In the genomic region with DNA sequence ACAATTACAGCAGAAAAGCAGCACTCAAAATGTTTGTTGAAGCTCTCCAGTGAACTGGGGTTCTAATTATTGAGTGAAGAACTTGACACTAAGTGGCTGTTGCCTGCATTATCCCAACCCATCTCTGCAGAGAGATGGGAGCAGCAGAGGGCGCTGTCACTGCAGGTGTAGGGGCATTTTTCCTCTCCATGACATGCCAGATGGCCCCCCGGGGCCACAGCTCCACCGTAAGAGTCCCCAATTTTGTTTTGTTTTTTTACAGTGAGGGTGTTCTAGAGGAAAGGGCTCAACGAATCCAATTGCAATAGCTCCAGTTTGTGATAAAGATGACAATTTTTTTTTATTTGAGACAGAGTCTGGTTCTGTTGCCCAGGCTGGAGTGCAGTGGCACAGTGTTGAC, we compare ENCODE assay signal across 8 cellular contexts. TPM values are rescaled to one million over a fixed set of nuclear protein-coding genes. Genes with fewer than 3 reads are reported as not detected.
DNase-seq lines count a peak whose midpoint lies in the region; ATAC-seq, FAIRE-seq and TF ChIP-seq lines count a peak whose summit lies in the region.
"Had no signal": no experiment of that assay in that cellular context is flagged by ENCODE, and none has a peak within 500 bp of the region (broad histone marks: within the 10 kb centered on the region; RNA-seq: fewer than 3 reads in every experiment).

No MANE protein-coding gene starts in this region.

- 47 to 63% (median 49%) methylated on average over 4 of the region's 4 CpGs for WGBS in small intestine, 3 donors

- H3K4me3 Mint-ChIP-seq in central memory CD8-positive, alpha-beta T cell: peak overlapping the region; percentile 99

- no peaks in the 10 kb centered on the region for H3K4me1 ChIP-seq in small intestine (ENCODE audit: control insufficient read depth in 2 of 2, insufficient read depth in 1 of 2, low read depth in 1 of 2, low read length in 1 of 2)

- no peak overlapping the region for H3K27ac Mint-ChIP-seq in central memory CD8-positive, alpha-beta T cell (ENCODE audit: low read depth)

- no peaks in the 10 kb centered on the region for H3K9me3 ChIP-seq in small intestine (ENCODE audit: control insufficient read depth, low read depth)

- DNase-seq in GM12864 (ENCODE audit: low read depth) (no peak), SHP77 treated with DMSO at 0.1 percent for 48 hours (lab: John Stamatoyannopoulos, UW) (peak; percentile 16), small intestine (peak; percentile 49), GDM1 (lab: John Stamatoyannopoulos, UW) (no peak)
- peak in 1 of 2 donors; percentile 30 for DNase-seq in central memory CD8-positive, alpha-beta T cell (ENCODE audit: low spot score in 2 of 2)

- peaks cover 5% of the 10 kb centered on the region for H3K36me3 Mint-ChIP-seq in central memory CD8-positive, alpha-beta T cell (ENCODE audit: insufficient read depth)

- H3K27me3 Mint-ChIP-seq in central memory CD8-positive, alpha-beta T cell: no peaks in the 10 kb centered on the region

- peak; percentile 26 for ATAC-seq in HG03432 (IDR thresholded peaks at IDR 0.05; ENCODE audit: unreplicated experiment)
- no peak for ATAC-seq in central memory CD8-positive, alpha-beta T cell (replicated peaks; ENCODE audit: extremely low read depth, poor library complexity, severe bottlenecking)
- ATAC-seq in HG03097 (IDR thresholded peaks at IDR 0.05; ENCODE audit: low FRiP score, unreplicated experiment): no peak

- TF ChIP-seq CTCF in GM12864 (IDR thresholded peaks at IDR 0.05; ENCODE audit: low read depth, low read length, missing control alignments): peak; percentile 65

- H3K36me3 ChIP-seq in small intestine (ENCODE audit: control insufficient read depth in 2 of 2, insufficient read depth in 2 of 2, low read length in 2 of 2): no peaks in the 10 kb centered on the region

- peaks cover 39% of the 10 kb centered on the region for H3K4me1 Mint-ChIP-seq in central memory CD8-positive, alpha-beta T cell

- H3K4me3 ChIP-seq in GM12864 (ENCODE audit: low read depth, low read length) (no peak overlapping the region), small intestine (ENCODE audit: low read depth in 1 of 2, low read length in 2 of 2) (no peak overlapping the region)
- H3K4me3 ChIP-seq: SK-N-MC had no signal

- H3K27me3 ChIP-seq in small intestine (ENCODE audit: control insufficient read depth in 2 of 2, insufficient read depth in 2 of 2, low read length in 2 of 2): no peaks in the 10 kb centered on the region

- H3K9me3 Mint-ChIP-seq in central memory CD8-positive, alpha-beta T cell: no peaks in the 10 kb centered on the region

- H3K27ac ChIP-seq in small intestine (ENCODE audit: low read depth in 1 of 2, low read length in 1 of 2): no peak overlapping the region
- H3K27ac ChIP-seq: SK-N-MC had no signal

- no peak for FAIRE-seq in small intestine (lab: Jason Lieb, UNC)

RNA-seq across cellular contexts. Expression of gene FUCA2, which starts 1.9 kb away (rescaled TPM):
- polyA plus RNA-seq in small intestine: 10 to 100 TPM; 22.8 to 54.5 (median 33.0) TPM

Comparison
In these comparisons a context has a peak if more than half of its experiments do, and no peak if none do; other contexts are left out.
1. DNase-seq: peak in SHP77 treated with DMSO at 0.1 percent for 48 hours (single experiment) and small intestine (single experiment); none in GM12864 (single experiment) and GDM1 (single experiment).